15 cellular contexts compared by ENCODE assay signal in genomic region chr17:69961488-69962145, GRCh38.
DNase-seq lines count a peak whose midpoint lies in the region; FAIRE-seq and TF ChIP-seq lines count a peak whose summit lies in the region.
"Had no signal": no experiment of that assay in that cellular context is flagged by ENCODE, and none has a peak within 500 bp of the region (broad histone marks: within the 10 kb centered on the region; RNA-seq: fewer than 3 reads in every experiment).

No MANE protein-coding gene starts in this region.

- H2AFZ ChIP-seq in parathyroid adenoma, result peak overlapping the region; percentile 15

- no peaks in the 10 kb centered on the region for H3K36me3 ChIP-seq in parathyroid adenoma (ENCODE audit: control insufficient read depth, insufficient read depth, low read length)
- H3K36me3 ChIP-seq: ascending aorta, neutrophil, WERI-Rb-1 had no signal

- H3K27me3 Mint-ChIP-seq in activated T-helper 2 cell treated with anti-CD3 and anti-CD28 coated beads, Interferon-gamma antibody, Interleukin-2, Interleukin-4, amounts not matched to agents 10 μg/mL and 5 μg/mL and 100 μg/mL, durations not matched to agents 14 hours and 24 hours and 36 hours (ENCODE audit: low read depth), result no peaks in the 10 kb centered on the region
- H3K27me3 Mint-ChIP-seq: CD8-positive, alpha-beta memory T cell had no signal

- H3K79me2 ChIP-seq in parathyroid adenoma, result no peaks in the 10 kb centered on the region

- no peaks in the 10 kb centered on the region for H3K9me3 Mint-ChIP-seq in activated T-helper 2 cell treated with anti-CD3 and anti-CD28 coated beads, Interferon-gamma antibody, Interleukin-2, Interleukin-4, amounts not matched to agents 10 μg/mL and 5 μg/mL and 100 μg/mL, durations not matched to agents 14 hours and 24 hours and 36 hours
- H3K9me3 Mint-ChIP-seq: stimulated activated effector memory CD8-positive, alpha-beta T cell treated with anti-CD3 and anti-CD28 coated beads, Interleukin-12 subunit alpha, Interleukin-12 subunit beta, amount 100 ng/mL, for 72 hours had no signal

- intact Hi-C loops in activated T-helper 2 cell treated with anti-CD3 and anti-CD28 coated beads, Interferon-gamma antibody, Interleukin-2, Interleukin-4, amounts not matched to agents 10 μg/mL and 5 μg/mL and 100 μg/mL, durations not matched to agents 14 hours and 24 hours and 36 hours (cut with micrococcal nuclease), result no loop called here

- H3K9ac ChIP-seq in parathyroid adenoma, result no peak overlapping the region

- no peak for TF ChIP-seq CTCF in parathyroid adenoma (IDR thresholded peaks at IDR 0.05)

- H3K4me1 Mint-ChIP-seq in activated T-helper 2 cell treated with anti-CD3 and anti-CD28 coated beads, Interferon-gamma antibody, Interleukin-2, Interleukin-4, amounts not matched to agents 10 μg/mL and 5 μg/mL and 100 μg/mL, durations not matched to agents 14 hours and 24 hours and 36 hours (ENCODE audit: low read depth), result no peaks in the 10 kb centered on the region
- H3K4me1 Mint-ChIP-seq: CD8-positive, alpha-beta memory T cell; stimulated activated effector memory CD8-positive, alpha-beta T cell treated with anti-CD3 and anti-CD28 coated beads, Interleukin-12 subunit alpha, Interleukin-12 subunit beta, amount 100 ng/mL, for 72 hours had no signal

- H3K4me2 ChIP-seq in parathyroid adenoma (ENCODE audit: low read length), result peak overlapping the region; percentile 15

- peaks cover 2% of the 10 kb centered on the region for H3K4me1 ChIP-seq in parathyroid adenoma
- H3K4me1 ChIP-seq: ascending aorta had no signal

- peak; percentile 31 for DNase-seq in H4 (ENCODE audit: low spot score)
- DNase-seq in NCI-H510A (lab: John Stamatoyannopoulos, UW), result peak; percentile 25
- DNase-seq in fibroblast of gingiva (ENCODE audit: low read depth), result peak; percentile 33
- no peak for DNase-seq in activated T-helper 2 cell treated with anti-CD3 and anti-CD28 coated beads, Interferon-gamma antibody, Interleukin-2, Interleukin-4, amounts not matched to agents 10 μg/mL and 5 μg/mL and 100 μg/mL, durations not matched to agents 14 hours and 24 hours and 36 hours (ENCODE audit: low spot score)
- no peak for DNase-seq in NCI-H446 (lab: John Stamatoyannopoulos, UW)
- DNase-seq in H54 (ENCODE audit: insufficient read length, low spot score), result no peak
- DNase-seq in midbrain (lab: John Stamatoyannopoulos, UW), result no peak
- DNase-seq: CD8-positive, alpha-beta memory T cell; stimulated activated CD4-positive, alpha-beta T cell treated with anti-CD3 and anti-CD28 coated beads, Interleukin-1b, Interleukin-23, amount 100 ng/mL, for 48 hours; WERI-Rb-1 had no signal

- H3K27ac Mint-ChIP-seq in activated T-helper 2 cell treated with anti-CD3 and anti-CD28 coated beads, Interferon-gamma antibody, Interleukin-2, Interleukin-4, amounts not matched to agents 10 μg/mL and 5 μg/mL and 100 μg/mL, durations not matched to agents 14 hours and 24 hours and 36 hours, result no peak overlapping the region
- H3K27ac Mint-ChIP-seq: CD8-positive, alpha-beta memory T cell; stimulated activated effector memory CD8-positive, alpha-beta T cell treated with anti-CD3 and anti-CD28 coated beads, Interleukin-12 subunit alpha, Interleukin-12 subunit beta, amount 100 ng/mL, for 72 hours had no signal

- no peak overlapping the region for H3K4me3 Mint-ChIP-seq in activated T-helper 2 cell treated with anti-CD3 and anti-CD28 coated beads, Interferon-gamma antibody, Interleukin-2, Interleukin-4, amounts not matched to agents 10 μg/mL and 5 μg/mL and 100 μg/mL, durations not matched to agents 14 hours and 24 hours and 36 hours (ENCODE audit: low read depth)
- H3K4me3 Mint-ChIP-seq: CD8-positive, alpha-beta memory T cell; stimulated activated effector memory CD8-positive, alpha-beta T cell treated with anti-CD3 and anti-CD28 coated beads, Interleukin-12 subunit alpha, Interleukin-12 subunit beta, amount 100 ng/mL, for 72 hours had no signal

- no peaks in the 10 kb centered on the region for H3K9me3 ChIP-seq in parathyroid adenoma (ENCODE audit: control insufficient read depth, low read length)
- H3K9me3 ChIP-seq: ascending aorta, neutrophil had no signal

- H3K4me3 ChIP-seq in parathyroid adenoma (ENCODE audit: low read depth, low read length), result no peak overlapping the region
- H3K4me3 ChIP-seq: ascending aorta had no signal

- H3K36me3 Mint-ChIP-seq in activated T-helper 2 cell treated with anti-CD3 and anti-CD28 coated beads, Interferon-gamma antibody, Interleukin-2, Interleukin-4, amounts not matched to agents 10 μg/mL and 5 μg/mL and 100 μg/mL, durations not matched to agents 14 hours and 24 hours and 36 hours (ENCODE audit: low read depth), result no peaks in the 10 kb centered on the region
- H3K36me3 Mint-ChIP-seq: CD8-positive, alpha-beta memory T cell; stimulated activated effector memory CD8-positive, alpha-beta T cell treated with anti-CD3 and anti-CD28 coated beads, Interleukin-12 subunit alpha, Interleukin-12 subunit beta, amount 100 ng/mL, for 72 hours had no signal

- H3K27me3 ChIP-seq in parathyroid adenoma (ENCODE audit: control insufficient read depth, insufficient read depth, low read length), result no peaks in the 10 kb centered on the region
- H3K27me3 ChIP-seq: ascending aorta, neutrophil had no signal

- no peak for FAIRE-seq in H54 (lab: Jason Lieb, UNC)

- H3K27ac ChIP-seq in parathyroid adenoma, result no peak overlapping the region
- H3K27ac ChIP-seq: ascending aorta, epithelial cell of prostate, neutrophil, WERI-Rb-1 had no signal

- no peak for TF ChIP-seq POLR2A in H54 (IDR thresholded peaks at IDR 0.05; ENCODE audit: low read depth, low read length)

Comparison
In these comparisons a context has a peak if more than half of its experiments do, and no peak if none do; other contexts are left out.
1. DNase-seq: peak in H4 (single experiment), NCI-H510A (single experiment) and fibroblast of gingiva (single experiment); none in activated T-helper 2 cell treated with anti-CD3 and anti-CD28 coated beads, Interferon-gamma antibody, Interleukin-2, Interleukin-4, amounts not matched to agents 10 μg/mL and 5 μg/mL and 100 μg/mL, durations not matched to agents 14 hours and 24 hours and 36 hours (single experiment), NCI-H446 (0 of 2), H54 (single experiment) and midbrain (single experiment).